In the genomic region with DNA sequence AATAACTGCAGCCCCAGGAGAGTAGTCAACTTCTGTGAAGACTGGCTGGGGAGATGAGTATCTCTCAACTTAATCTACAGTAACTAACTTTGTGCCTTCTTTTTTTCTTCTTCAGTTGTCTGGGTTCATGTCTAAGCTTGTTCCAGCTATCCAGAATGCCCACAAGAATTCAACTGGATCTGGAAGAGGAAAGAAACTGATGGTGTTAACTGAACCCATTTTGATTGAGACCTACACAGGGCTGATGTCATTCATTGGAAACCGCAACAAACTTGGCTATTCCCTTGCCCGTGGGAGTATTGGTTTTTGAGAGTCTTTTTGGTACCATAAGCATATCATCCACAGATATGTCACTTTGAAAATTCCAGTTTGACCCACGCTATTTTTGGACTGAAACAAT, we compare ENCODE assay signal across 25 cellular contexts.
DNase-seq lines count a peak whose midpoint lies in the region; FAIRE-seq and TF ChIP-seq lines count a peak whose summit lies in the region.
"Had no signal": no experiment of that assay in that cellular context is flagged by ENCODE, and none has a peak within 500 bp of the region (broad histone marks: within the 10 kb centered on the region; RNA-seq: fewer than 3 reads in every experiment).

No MANE protein-coding gene starts in this region.

- in situ Hi-C loops in mammary epithelial cell (cut with MboI; ENCODE audit: low sequenced_read_pairs in 2 of 2) = no loop called here

- H2AFZ ChIP-seq in mammary epithelial cell (ENCODE audit: low read depth, low read length) (no peak overlapping the region), astrocyte (ENCODE audit: low read depth, low read length) (no peak overlapping the region), keratinocyte (ENCODE audit: control insufficient read depth, low read length) (no peak overlapping the region)

- CTCF ChIA-PET in mammary epithelial cell (lab: Charles Lee; ENCODE audit: low non-redundant PET) = interaction anchor here (0.6 kb wide), 2 partner anchors 47 to 515 kb away, joined by 3 to 4 read pairs; no protein-coding TSS in a partner anchor
- CTCF ChIA-PET in MCF 10A (lab: Yijun Ruan, JAX) = interaction anchor here (0.6 to 1.6 kb wide), 4 partner anchors 9 to 882 kb away, joined by 3 to 5 read pairs (median 4); no protein-coding TSS in a partner anchor
- CTCF ChIA-PET in Caco-2 (lab: Charles Lee) = no interaction called here

- dilution Hi-C loops in mammary epithelial cell (cut with HindIII; ENCODE audit: low sequenced_read_pairs) = no loop called here
- dilution Hi-C loops in keratinocyte (cut with MboI; ENCODE audit: extremely low pct_ligation_motif_present, low sequenced_read_pairs) = no loop called here

- no TSS peak for BruUV-seq in mammary epithelial cell (replicated peaks; lab: Mats Ljungman, UMichigan)
- no TSS peak for BruUV-seq in MCF 10A (replicated peaks; lab: Mats Ljungman, UMichigan)
- BruUV-seq in Caco-2 (replicated peaks; lab: Mats Ljungman, UMichigan) = no TSS peak

- no peaks in the 10 kb centered on the region for H3K9me1 ChIP-seq in keratinocyte (ENCODE audit: control insufficient read depth, extremely low read depth, insufficient read depth, low read length)

- peak; percentile 26 for FAIRE-seq in astrocyte (lab: Jason Lieb, UNC)
- peak; percentile 69 for FAIRE-seq in keratinocyte (lab: Jason Lieb, UNC)
- no peak for FAIRE-seq in RCC 7860 (lab: Jason Lieb, UNC)
- FAIRE-seq: A549, G401.6, GM12892 had no signal

- WGBS in mammary epithelial cell (ENCODE audit: low coverage, missing lambda C conversion rate) = 5% methylated on average over 3 of the region's 3 CpGs

- no peak overlapping the region for H3K9ac ChIP-seq in mammary epithelial cell (ENCODE audit: insufficient read depth, low read length)
- no peak overlapping the region for H3K9ac ChIP-seq in astrocyte (ENCODE audit: low read length)
- no peak overlapping the region for H3K9ac ChIP-seq in keratinocyte (ENCODE audit: control insufficient read depth, extremely low read depth, insufficient read depth, low read length)
- H3K9ac ChIP-seq: BLaER1 treated with 17β-estradiol and CSF1 and Interleukin-3, amounts not matched to agents 10 nM and 100 nM had no signal

- POLR2A ChIA-PET in MCF 10A (lab: Yijun Ruan, JAX) (interaction anchor here (0.7 to 7.3 kb wide), 12 partner anchors 9 to 193 kb away, joined by 3 to 152 read pairs (median 10); no protein-coding TSS in a partner anchor), Caco-2 (lab: Charles Lee) (no interaction called here)

- H3K27me3 Mint-ChIP-seq in MCF 10A (ENCODE audit: insufficient read depth, unreplicated experiment) (no peaks in the 10 kb centered on the region), astrocyte (ENCODE audit: low read depth, unreplicated experiment) (peaks cover 3% of the 10 kb centered on the region), Caco-2 (ENCODE audit: insufficient read depth, unreplicated experiment) (no peaks in the 10 kb centered on the region)
- H3K27me3 Mint-ChIP-seq: CD4-positive, alpha-beta T cell had no signal

- TF ChIP-seq CTCF in mammary epithelial cell (conservative IDR thresholded peaks at IDR 0.05 in 1 of 2, IDR thresholded peaks at IDR 0.05 in 1 of 2; ENCODE audit: extremely low read depth in 1 of 2, insufficient read depth in 1 of 2, low read depth in 1 of 2, low read length in 2 of 2) (no peak), MCF 10A (IDR thresholded peaks at IDR 0.05; ENCODE audit: unreplicated experiment) (no peak), astrocyte (IDR thresholded peaks at IDR 0.05; ENCODE audit: insufficient read depth, low read depth, low read length) (no peak), keratinocyte (optimal IDR thresholded peaks at IDR 0.05 in 1 of 3, IDR thresholded peaks at IDR 0.05 in 1 of 3, conservative IDR thresholded peaks at IDR 0.05 in 1 of 3; ENCODE audit: extremely low read depth in 1 of 3, insufficient read depth in 2 of 3, low read length in 3 of 3) (no peak), Caco-2 (IDR thresholded peaks at IDR 0.05; ENCODE audit: insufficient read depth in 1 of 2, low read depth in 1 of 2, low read length in 1 of 2, severe bottlenecking in 1 of 2, unreplicated experiment in 1 of 2) (no peak)

- H3K9me3 ChIP-seq in mammary epithelial cell (replicated peaks; ENCODE audit: insufficient read depth, low read length) = no peaks in the 10 kb centered on the region
- H3K9me3 ChIP-seq in astrocyte (ENCODE audit: insufficient read depth, low read depth, low read length) = no peaks in the 10 kb centered on the region
- no peaks in the 10 kb centered on the region for H3K9me3 ChIP-seq in keratinocyte (ENCODE audit: control insufficient read depth, low read depth, low read length)
- H3K9me3 ChIP-seq in Caco-2 = no peaks in the 10 kb centered on the region
- H3K9me3 ChIP-seq: BE2C; BLaER1 treated with 17β-estradiol and CSF1 and Interleukin-3, amounts not matched to agents 10 nM and 100 nM had no signal

- H3K27ac ChIP-seq in mammary epithelial cell (ENCODE audit: insufficient read depth, low read depth, low read length) = peak overlapping the region; percentile 66
- no peak overlapping the region for H3K27ac ChIP-seq in astrocyte (ENCODE audit: low read depth, low read length)
- H3K27ac ChIP-seq in epithelial cell of prostate = peak overlapping the region; percentile 13
- H3K27ac ChIP-seq in keratinocyte (ENCODE audit: control insufficient read depth, insufficient read depth, low read length) = no peak overlapping the region
- H3K27ac ChIP-seq: BLaER1 treated with 17β-estradiol and CSF1 and Interleukin-3, amounts not matched to agents 10 nM and 100 nM had no signal

- DNase-seq in mammary epithelial cell (peak; percentile 94), MCF 10A (ENCODE audit: unreplicated experiment) (no peak), astrocyte (ENCODE audit: low read depth) (no peak), epithelial cell of prostate (ENCODE audit: low read depth, low spot score) (peak; percentile 52), keratinocyte (ENCODE audit: low read depth, low spot score) (no peak), RCC 7860 (ENCODE audit: low spot score) (no peak), Caco-2 (no peak), DMS114 treated with DMSO at 0.1 percent for 48 hours (lab: John Stamatoyannopoulos, UW; ENCODE audit: unreplicated experiment) (no peak)
- DNase-seq: 8988T; ACHN; AML-193; BE2C; Calu3; CD4-positive, alpha-beta T cell; CD8-positive, alpha-beta memory T cell; DMS153; DND-41; GOT3; H7; HCEC 1CT had no signal

- H3K4me1 Mint-ChIP-seq in MCF 10A (ENCODE audit: insufficient read depth, unreplicated experiment) = peaks cover 56% of the 10 kb centered on the region
- H3K4me1 Mint-ChIP-seq in astrocyte (ENCODE audit: low read depth, unreplicated experiment) = peaks cover 31% of the 10 kb centered on the region
- H3K4me1 Mint-ChIP-seq in Caco-2 (ENCODE audit: low read depth, unreplicated experiment) = peaks cover 20% of the 10 kb centered on the region

- H3K79me2 ChIP-seq in mammary epithelial cell (ENCODE audit: insufficient read depth, low read length) = no peaks in the 10 kb centered on the region
- no peaks in the 10 kb centered on the region for H3K79me2 ChIP-seq in astrocyte (ENCODE audit: insufficient read depth, low read length)
- no peaks in the 10 kb centered on the region for H3K79me2 ChIP-seq in keratinocyte (ENCODE audit: control insufficient read depth, insufficient read depth, low read length)

- H3K27ac Mint-ChIP-seq in MCF 10A (ENCODE audit: low read depth, unreplicated experiment) (no peak overlapping the region), astrocyte (ENCODE audit: unreplicated experiment) (no peak overlapping the region), Caco-2 (ENCODE audit: unreplicated experiment) (no peak overlapping the region)
- H3K27ac Mint-ChIP-seq: CD14-positive monocyte; CD4-positive, alpha-beta T cell; CD8-positive, alpha-beta memory T cell had no signal

- H3K36me3 Mint-ChIP-seq in MCF 10A (ENCODE audit: insufficient read depth, unreplicated experiment) (peaks cover 6% of the 10 kb centered on the region), astrocyte (ENCODE audit: low read depth, unreplicated experiment) (no peaks in the 10 kb centered on the region), Caco-2 (ENCODE audit: insufficient read depth, unreplicated experiment) (no peaks in the 10 kb centered on the region)
- H3K36me3 Mint-ChIP-seq: CD14-positive monocyte had no signal

- H3K4me2 ChIP-seq in mammary epithelial cell (ENCODE audit: insufficient read depth, low read depth, low read length) (peak overlapping the region; percentile 37), astrocyte (ENCODE audit: low read length) (no peak overlapping the region), keratinocyte (ENCODE audit: control insufficient read depth, extremely low read depth, insufficient read depth, low read depth, low read length) (peak overlapping the region; percentile 42)
- H3K4me2 ChIP-seq: A549; BLaER1 treated with 17β-estradiol and CSF1 and Interleukin-3, amounts not matched to agents 10 nM and 100 nM had no signal

- no peaks in the 10 kb centered on the region for H3K27me3 ChIP-seq in mammary epithelial cell (ENCODE audit: insufficient read depth, low read length)
- H3K27me3 ChIP-seq in astrocyte (ENCODE audit: insufficient read depth, low read length) = peaks cover 73% of the 10 kb centered on the region
- H3K27me3 ChIP-seq in keratinocyte (ENCODE audit: control insufficient read depth, extremely low read depth, insufficient read depth, low read length) = no peaks in the 10 kb centered on the region
- H3K27me3 ChIP-seq in Caco-2 (replicated peaks; ENCODE audit: control insufficient read depth, insufficient read depth, low read length) = no peaks in the 10 kb centered on the region
- H3K27me3 ChIP-seq: BE2C had no signal

- H3K4me3 ChIP-seq in mammary epithelial cell (replicated peaks in 1 of 3; ENCODE audit: insufficient read depth in 1 of 3, low read depth in 2 of 3, low read length in 3 of 3) (no peak overlapping the region), astrocyte (ENCODE audit: insufficient read depth, low read depth, low read length) (no peak overlapping the region), keratinocyte (ENCODE audit: control insufficient read depth in 2 of 3, extremely low read depth in 1 of 3, insufficient read depth in 2 of 3, low read depth in 1 of 3, low read length in 3 of 3) (no peak overlapping the region), Caco-2 (ENCODE audit: low read depth, low read length) (no peak overlapping the region)
- H3K4me3 ChIP-seq: A549; BLaER1 treated with 17β-estradiol and CSF1 and Interleukin-3, amounts not matched to agents 10 nM and 100 nM had no signal

- H4K20me1 ChIP-seq in mammary epithelial cell (ENCODE audit: insufficient read depth, low read length) (no peaks in the 10 kb centered on the region), astrocyte (ENCODE audit: insufficient read depth, low read length) (no peaks in the 10 kb centered on the region), keratinocyte (ENCODE audit: control insufficient read depth, extremely low read depth, insufficient read depth, low read length) (no peaks in the 10 kb centered on the region)
- H4K20me1 ChIP-seq: BLaER1 treated with 17β-estradiol and CSF1 and Interleukin-3, amounts not matched to agents 10 nM and 100 nM had no signal

- intact Hi-C loops in mammary epithelial cell (cut with micrococcal nuclease) = loop anchor here (5.0 kb wide), 1 partner anchor 48 kb away; no protein-coding TSS in a partner anchor
- intact Hi-C loops in MCF 10A (cut with micrococcal nuclease) = no loop called here
- intact Hi-C loops in Caco-2 (cut with micrococcal nuclease; ENCODE audit: unreplicated experiment) = no loop called here

- H3K4me1 ChIP-seq in mammary epithelial cell (ENCODE audit: insufficient read depth, low read length) (peaks cover 59% of the 10 kb centered on the region), astrocyte (ENCODE audit: insufficient read depth, low read length) (peaks cover 17% of the 10 kb centered on the region), keratinocyte (ENCODE audit: control insufficient read depth, extremely low read depth, insufficient read depth, low read length) (peaks cover 44% of the 10 kb centered on the region), Caco-2 (peaks cover 48% of the 10 kb centered on the region)
- H3K4me1 ChIP-seq: BE2C had no signal

- H3K4me3 Mint-ChIP-seq in MCF 10A (ENCODE audit: unreplicated experiment) (no peak overlapping the region), astrocyte (ENCODE audit: unreplicated experiment) (no peak overlapping the region), Caco-2 (ENCODE audit: unreplicated experiment) (no peak overlapping the region)
- H3K4me3 Mint-ChIP-seq: CD14-positive monocyte; CD4-positive, alpha-beta T cell; CD8-positive, alpha-beta memory T cell had no signal

- H3K9me3 Mint-ChIP-seq in MCF 10A (ENCODE audit: unreplicated experiment) (no peaks in the 10 kb centered on the region), astrocyte (ENCODE audit: unreplicated experiment) (no peaks in the 10 kb centered on the region), Caco-2 (ENCODE audit: unreplicated experiment) (no peaks in the 10 kb centered on the region)

- H3K36me3 ChIP-seq in mammary epithelial cell (ENCODE audit: insufficient read depth, low read length) (no peaks in the 10 kb centered on the region), astrocyte (ENCODE audit: insufficient read depth, low read length) (no peaks in the 10 kb centered on the region), keratinocyte (ENCODE audit: control insufficient read depth in 2 of 2, extremely low read depth in 1 of 2, insufficient read depth in 2 of 2, low read length in 2 of 2) (no peaks in the 10 kb centered on the region), Caco-2 (ENCODE audit: control insufficient read depth, insufficient read depth, low read length) (no peaks in the 10 kb centered on the region)
- H3K36me3 ChIP-seq: BE2C; BLaER1 treated with 17β-estradiol and CSF1 and Interleukin-3, amounts not matched to agents 10 nM and 100 nM had no signal

Comparison
In these comparisons a context has a peak if more than half of its experiments do, and no peak if none do; other contexts are left out.
1. DNase-seq: peak in mammary epithelial cell (single experiment) and epithelial cell of prostate (single experiment); none in MCF 10A (single experiment), astrocyte (single experiment), keratinocyte (single experiment), RCC 7860 (single experiment), Caco-2 (0 of 2) and DMS114 treated with DMSO at 0.1 percent for 48 hours (single experiment).
2. H3K27ac ChIP-seq: peak in mammary epithelial cell (single experiment) and epithelial cell of prostate (single experiment); none in astrocyte (single experiment) and keratinocyte (single experiment).